ENCODE assay signal across 1 cellular context in the genomic region with DNA sequence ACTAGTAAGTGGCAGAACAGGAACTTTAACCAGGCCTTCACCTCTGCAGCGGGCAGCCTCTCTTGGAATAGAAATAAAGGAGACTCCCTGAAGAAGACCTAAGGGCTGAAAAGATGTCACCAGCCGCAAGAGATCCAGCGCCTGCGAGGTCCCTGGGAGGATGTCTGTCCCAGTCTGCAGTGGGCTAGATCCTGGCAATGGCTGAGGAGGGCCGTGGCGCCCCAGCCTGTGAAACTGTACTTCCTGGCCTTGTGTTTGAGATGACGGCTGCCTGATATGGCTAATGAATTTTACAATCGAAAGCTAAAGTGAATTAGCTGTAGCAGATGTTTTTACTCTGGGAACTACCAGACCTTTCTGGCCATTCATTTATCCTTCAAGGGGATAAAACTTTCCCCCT.
TF ChIP-seq lines count a peak whose summit lies in the region.

No MANE protein-coding gene starts in this region.

TF ChIP-seq in SK-N-SH, 30 proteins besides CTCF, POLR2A, EP300 and RAD21 (continued from another document):
- TF ChIP-seq, protein P1, sequence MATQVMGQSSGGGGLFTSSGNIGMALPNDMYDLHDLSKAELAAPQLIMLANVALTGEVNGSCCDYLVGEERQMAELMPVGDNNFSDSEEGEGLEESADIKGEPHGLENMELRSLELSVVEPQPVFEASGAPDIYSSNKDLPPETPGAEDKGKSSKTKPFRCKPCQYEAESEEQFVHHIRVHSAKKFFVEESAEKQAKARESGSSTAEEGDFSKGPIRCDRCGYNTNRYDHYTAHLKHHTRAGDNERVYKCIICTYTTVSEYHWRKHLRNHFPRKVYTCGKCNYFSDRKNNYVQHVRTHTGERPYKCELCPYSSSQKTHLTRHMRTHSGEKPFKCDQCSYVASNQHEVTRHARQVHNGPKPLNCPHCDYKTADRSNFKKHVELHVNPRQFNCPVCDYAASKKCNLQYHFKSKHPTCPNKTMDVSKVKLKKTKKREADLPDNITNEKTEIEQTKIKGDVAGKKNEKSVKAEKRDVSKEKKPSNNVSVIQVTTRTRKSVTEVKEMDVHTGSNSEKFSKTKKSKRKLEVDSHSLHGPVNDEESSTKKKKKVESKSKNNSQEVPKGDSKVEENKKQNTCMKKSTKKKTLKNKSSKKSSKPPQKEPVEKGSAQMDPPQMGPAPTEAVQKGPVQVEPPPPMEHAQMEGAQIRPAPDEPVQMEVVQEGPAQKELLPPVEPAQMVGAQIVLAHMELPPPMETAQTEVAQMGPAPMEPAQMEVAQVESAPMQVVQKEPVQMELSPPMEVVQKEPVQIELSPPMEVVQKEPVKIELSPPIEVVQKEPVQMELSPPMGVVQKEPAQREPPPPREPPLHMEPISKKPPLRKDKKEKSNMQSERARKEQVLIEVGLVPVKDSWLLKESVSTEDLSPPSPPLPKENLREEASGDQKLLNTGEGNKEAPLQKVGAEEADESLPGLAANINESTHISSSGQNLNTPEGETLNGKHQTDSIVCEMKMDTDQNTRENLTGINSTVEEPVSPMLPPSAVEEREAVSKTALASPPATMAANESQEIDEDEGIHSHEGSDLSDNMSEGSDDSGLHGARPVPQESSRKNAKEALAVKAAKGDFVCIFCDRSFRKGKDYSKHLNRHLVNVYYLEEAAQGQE (IDR thresholded peaks at IDR 0.05; ENCODE audit: low read depth, low read length) = no peak
- TF ChIP-seq MEF2A (IDR thresholded peaks at IDR 0.05; ENCODE audit: borderline replicate concordance, low read depth) = no peak
- no peak for TF ChIP-seq FOXM1 (IDR thresholded peaks at IDR 0.05; ENCODE audit: low read depth)
- TF ChIP-seq, protein P2, sequence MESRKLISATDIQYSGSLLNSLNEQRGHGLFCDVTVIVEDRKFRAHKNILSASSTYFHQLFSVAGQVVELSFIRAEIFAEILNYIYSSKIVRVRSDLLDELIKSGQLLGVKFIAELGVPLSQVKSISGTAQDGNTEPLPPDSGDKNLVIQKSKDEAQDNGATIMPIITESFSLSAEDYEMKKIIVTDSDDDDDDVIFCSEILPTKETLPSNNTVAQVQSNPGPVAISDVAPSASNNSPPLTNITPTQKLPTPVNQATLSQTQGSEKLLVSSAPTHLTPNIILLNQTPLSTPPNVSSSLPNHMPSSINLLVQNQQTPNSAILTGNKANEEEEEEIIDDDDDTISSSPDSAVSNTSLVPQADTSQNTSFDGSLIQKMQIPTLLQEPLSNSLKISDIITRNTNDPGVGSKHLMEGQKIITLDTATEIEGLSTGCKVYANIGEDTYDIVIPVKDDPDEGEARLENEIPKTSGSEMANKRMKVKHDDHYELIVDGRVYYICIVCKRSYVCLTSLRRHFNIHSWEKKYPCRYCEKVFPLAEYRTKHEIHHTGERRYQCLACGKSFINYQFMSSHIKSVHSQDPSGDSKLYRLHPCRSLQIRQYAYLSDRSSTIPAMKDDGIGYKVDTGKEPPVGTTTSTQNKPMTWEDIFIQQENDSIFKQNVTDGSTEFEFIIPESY (IDR thresholded peaks at IDR 0.05; ENCODE audit: borderline replicate concordance, low read depth) = no peak
- no peak for TF ChIP-seq FOSL2 (IDR thresholded peaks at IDR 0.05; ENCODE audit: borderline replicate concordance, low read depth)
- TF ChIP-seq JUND (IDR thresholded peaks at IDR 0.05) = no peak
- TF ChIP-seq FOXJ3 (CRISPR knock-in tag; IDR thresholded peaks at IDR 0.05) = no peak
- no peak for TF ChIP-seq NFIC (IDR thresholded peaks at IDR 0.05; ENCODE audit: borderline replicate concordance)
